Comparison of ENCODE assay signal across 7 cellular contexts in the genomic region with DNA sequence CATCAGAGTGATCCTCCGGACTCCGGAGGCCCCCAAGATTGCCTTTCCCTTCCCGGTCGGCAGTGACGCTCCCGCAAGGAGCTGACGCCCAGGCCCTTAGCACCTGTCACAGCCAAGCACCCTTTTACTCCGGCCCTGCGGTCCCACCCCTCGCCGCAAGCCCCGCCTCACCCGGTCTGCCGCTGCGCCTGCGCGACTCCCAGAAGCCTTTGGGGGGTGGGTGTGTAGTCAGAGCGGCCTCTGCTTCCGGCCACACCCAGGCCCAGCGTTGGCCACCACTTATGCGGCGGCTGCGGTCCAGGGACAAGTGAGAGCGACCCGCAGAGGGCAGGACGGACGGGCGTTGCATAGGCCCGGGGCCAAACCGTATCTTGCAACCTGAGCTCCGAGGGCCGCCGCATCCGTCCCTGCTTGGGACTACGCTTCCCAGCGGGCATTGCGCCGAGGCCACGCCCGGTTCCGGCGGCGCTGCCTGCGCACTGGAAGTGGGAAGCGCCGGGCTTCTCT. TPM values are rescaled to one million over a fixed set of nuclear protein-coding genes. Genes with fewer than 3 reads are reported as not detected.
DNase-seq lines count a peak whose midpoint lies in the region; ATAC-seq and TF ChIP-seq lines count a peak whose summit lies in the region.

No MANE protein-coding gene starts in this region.

- CTCF ChIA-PET in RWPE1 (lab: Yijun Ruan, JAX), result no interaction called here

- no peak for TF ChIP-seq CTCF in RWPE1 (conservative IDR thresholded peaks at IDR 0.05; ENCODE audit: low read depth)
- no peak for TF ChIP-seq CTCF in fibroblast of pulmonary artery (IDR thresholded peaks at IDR 0.05; ENCODE audit: low read length, missing control alignments)
- TF ChIP-seq CTCF in natural killer cell (IDR thresholded peaks at IDR 0.05), result no peak

- peaks cover 7 to 10% of the 10 kb centered on the region in 2 donors for H3K9me3 Mint-ChIP-seq in natural killer cell

- H3K36me3 Mint-ChIP-seq in natural killer cell, result peaks cover 13% of the 10 kb centered on the region

- peaks cover 20 to 36% of the 10 kb centered on the region in 2 donors for H3K4me1 Mint-ChIP-seq in natural killer cell

- H3K27ac Mint-ChIP-seq in natural killer cell, result peak overlapping the region; percentile 80 to 95

- peak overlapping the region; percentile 91 for H3K27ac ChIP-seq in RWPE1

- DNase-seq in HS-27A (ENCODE audit: low read depth), result peak; percentile 79
- peak; percentile 48 for DNase-seq in RWPE1 (ENCODE audit: low spot score)
- DNase-seq in activated effector memory CD4-positive, alpha-beta T cell treated with anti-CD3 and anti-CD28 coated beads, Interleukin-2, amount 50 U/mL, for 16 hours, result peak; percentile 97
- DNase-seq in fibroblast of pulmonary artery (ENCODE audit: low read depth), result peak; percentile 90
- peak; percentile 91 for DNase-seq in natural killer cell
- DNase-seq in stimulated activated CD8-positive, alpha-beta memory T cell treated with anti-CD3 and anti-CD28 coated beads, Interleukin-7, amount 100 ng/mL, for 48 hours (ENCODE audit: extremely low read depth in 1 of 2, low read depth in 1 of 2), result peak; percentile 64 to 82

- peak overlapping the region; percentile 91 for H3K4me3 Mint-ChIP-seq in natural killer cell

- H3K4me3 ChIP-seq in fibroblast of pulmonary artery (replicated peaks; ENCODE audit: low read depth, low read length), result peak overlapping the region; percentile 81

- POLR2A ChIA-PET in RWPE1 (lab: Yijun Ruan, JAX; ENCODE audit: low non-redundant PET), result no interaction called here

- ATAC-seq in GM19023 (IDR thresholded peaks at IDR 0.05; ENCODE audit: unreplicated experiment) (peak; percentile 89), natural killer cell (peak; percentile 89 to 92 (median 90))

- peaks cover 0 to 2% of the 10 kb centered on the region in 2 donors for H3K27me3 Mint-ChIP-seq in natural killer cell (ENCODE audit: low read depth in 2 of 2)

- intact Hi-C loops in natural killer cell (cut with micrococcal nuclease), result loop anchor here (1.0 kb wide), 3 partner anchors 29 to 145 kb away; partner anchors contain the start of genes ZNF470 and ZNF582

RNA-seq across cellular contexts. Expression of gene ZFP28, which starts 0.4 kb away (rescaled TPM):
- total RNA-seq in natural killer cell, result 1 to 10 TPM; 2.5 to 5.0 (median 4.2) TPM

RNA-seq across cellular contexts. Expression of gene ZNF470, which starts 29.0 kb away (rescaled TPM):
- total RNA-seq in natural killer cell, result 1 to 10 TPM; 2.0 to 2.3 (median 2.1) TPM

RNA-seq across cellular contexts. Expression of gene ZNF471, which starts 30.7 kb away (rescaled TPM):
- 1 to 10 TPM in 1 of 3 donors, under 1 TPM in 2; 0.33 to 1.0 (median 0.48) TPM for total RNA-seq in natural killer cell

RNA-seq across cellular contexts. Expression of gene ZNF71, which starts 56.8 kb away (rescaled TPM):
- 1 to 10 TPM; 5.0 to 7.4 (median 7.2) TPM for total RNA-seq in natural killer cell

Comparison
In these comparisons a context has a peak if more than half of its experiments do, and no peak if none do; other contexts are left out.
1. Peak in every context shown above with its lines: DNase-seq, ATAC-seq, H3K4me3 ChIP-seq and H3K27ac ChIP-seq.